Comparison of ENCODE assay signal across 15 cellular contexts in the genomic region with DNA sequence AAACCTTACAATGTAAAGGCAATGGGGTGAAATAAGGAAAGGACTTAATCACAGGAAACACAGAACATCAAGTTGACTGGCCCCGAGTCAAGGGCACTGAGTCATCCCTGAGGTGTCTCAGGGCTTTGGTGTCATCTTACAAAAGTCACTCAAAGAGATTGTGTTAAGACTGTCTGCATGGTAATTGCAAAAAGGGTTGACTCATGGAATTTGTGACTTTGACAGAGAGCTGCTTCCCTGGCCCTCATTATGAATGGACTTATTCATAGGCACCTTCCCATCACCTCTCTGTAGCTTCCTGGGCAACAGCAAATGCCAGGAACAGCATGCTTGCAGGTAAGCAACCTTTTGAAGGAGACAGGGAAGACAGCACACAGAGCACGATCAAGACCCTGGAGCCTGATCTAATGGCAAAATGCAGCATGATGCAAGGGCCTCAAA. TPM values are rescaled to one million over a fixed set of nuclear protein-coding genes. Genes with fewer than 3 reads are reported as not detected.
DNase-seq lines count a peak whose midpoint lies in the region; ATAC-seq, FAIRE-seq and TF ChIP-seq lines count a peak whose summit lies in the region.
"Had no signal": no experiment of that assay in that cellular context is flagged by ENCODE, and none has a peak within 500 bp of the region (broad histone marks: within the 10 kb centered on the region; RNA-seq: fewer than 3 reads in every experiment).

No MANE protein-coding gene starts in this region.

- no peak for TF ChIP-seq EP300 in suprapubic skin (IDR thresholded peaks at IDR 0.05)

- H3K9me3 ChIP-seq in breast epithelium (no peaks in the 10 kb centered on the region), fibroblast of lung (ENCODE audit: control insufficient read depth, insufficient read depth, low read depth, low read length) (no peaks in the 10 kb centered on the region), Caco-2 (no peaks in the 10 kb centered on the region), suprapubic skin (no peaks in the 10 kb centered on the region)
- H3K9me3 ChIP-seq: sigmoid colon had no signal

- H3K27ac Mint-ChIP-seq in MCF 10A (ENCODE audit: low read depth, unreplicated experiment) (peak overlapping the region; percentile 17), Caco-2 (ENCODE audit: unreplicated experiment) (no peak overlapping the region)
- H3K27ac Mint-ChIP-seq: activated CD8-positive, alpha-beta memory T cell treated with anti-CD3 and anti-CD28 coated beads, Interleukin-2, amount 10 ng/mL, durations not matched to agents 7 days and 5 days; stimulated activated memory B cell treated with anti-CD40 and anti-IgM and Interleukin-4, amounts not matched to agents 10 μg/mL and 1 μg/mL and 100 μg/mL, for 72 hours had no signal

- no peaks in the 10 kb centered on the region for H3K27me3 ChIP-seq in breast epithelium
- H3K27me3 ChIP-seq in fibroblast of lung (ENCODE audit: control insufficient read depth, insufficient read depth, low read length), result no peaks in the 10 kb centered on the region
- no peaks in the 10 kb centered on the region for H3K27me3 ChIP-seq in Caco-2 (replicated peaks; ENCODE audit: control insufficient read depth, insufficient read depth, low read length)
- no peaks in the 10 kb centered on the region for H3K27me3 ChIP-seq in suprapubic skin
- H3K27me3 ChIP-seq: sigmoid colon had no signal

- H3K4me2 ChIP-seq in fibroblast of lung (ENCODE audit: extremely low read depth, insufficient read depth, low read length), result no peak overlapping the region

- BruUV-seq in MCF 10A (replicated peaks; lab: Mats Ljungman, UMichigan) (no TSS peak), Caco-2 (replicated peaks; lab: Mats Ljungman, UMichigan) (no TSS peak)

- TF ChIP-seq CTCF in MCF 10A (IDR thresholded peaks at IDR 0.05; ENCODE audit: unreplicated experiment), result no peak
- TF ChIP-seq CTCF in breast epithelium (IDR thresholded peaks at IDR 0.05), result no peak
- TF ChIP-seq CTCF in fibroblast of lung (conservative IDR thresholded peaks at IDR 0.05 in 1 of 2, IDR thresholded peaks at IDR 0.05 in 1 of 2; ENCODE audit: low read depth in 1 of 2, low read length in 2 of 2), result no peak
- TF ChIP-seq CTCF in Caco-2 (IDR thresholded peaks at IDR 0.05; ENCODE audit: insufficient read depth in 1 of 2, low read depth in 1 of 2, low read length in 1 of 2, severe bottlenecking in 1 of 2, unreplicated experiment in 1 of 2), result no peak
- TF ChIP-seq CTCF in suprapubic skin (IDR thresholded peaks at IDR 0.05), result no peak

- peak; percentile 100 for DNase-seq in MCF 10A (ENCODE audit: unreplicated experiment)
- no peak for DNase-seq in breast epithelium (ENCODE audit: low spot score in 2 of 2)
- peak; percentile 92 for DNase-seq in RKO (ENCODE audit: low spot score)
- DNase-seq in fibroblast of lung (ENCODE audit: low read depth in 2 of 2), result peak; percentile 78 to 97
- DNase-seq in urothelium cell line (ENCODE audit: low spot score), result peak; percentile 83
- DNase-seq in Caco-2, result no peak
- no peak for DNase-seq in suprapubic skin (ENCODE audit: low spot score in 2 of 2)
- DNase-seq: activated CD8-positive, alpha-beta memory T cell treated with anti-CD3 and anti-CD28 coated beads, Interleukin-2, amount 10 ng/mL, durations not matched to agents 7 days and 5 days; cortex of kidney; KG1; left ventricle myocardium superior; sigmoid colon had no signal

- H3K27me3 Mint-ChIP-seq in MCF 10A (ENCODE audit: insufficient read depth, unreplicated experiment) (no peaks in the 10 kb centered on the region), Caco-2 (ENCODE audit: insufficient read depth, unreplicated experiment) (peaks cover 4% of the 10 kb centered on the region)
- H3K27me3 Mint-ChIP-seq: activated CD8-positive, alpha-beta memory T cell treated with anti-CD3 and anti-CD28 coated beads, Interleukin-2, amount 10 ng/mL, durations not matched to agents 7 days and 5 days; stimulated activated memory B cell treated with anti-CD40 and anti-IgM and Interleukin-4, amounts not matched to agents 10 μg/mL and 1 μg/mL and 100 μg/mL, for 72 hours had no signal

- TF ChIP-seq POLR2A in breast epithelium (IDR thresholded peaks at IDR 0.05) (no peak), suprapubic skin (IDR thresholded peaks at IDR 0.05) (no peak)

- H3K4me1 ChIP-seq in breast epithelium, result no peaks in the 10 kb centered on the region
- no peaks in the 10 kb centered on the region for H3K4me1 ChIP-seq in fibroblast of lung (ENCODE audit: control insufficient read depth, extremely low read depth, insufficient read depth, low read length)
- no peaks in the 10 kb centered on the region for H3K4me1 ChIP-seq in Caco-2
- peaks cover 4% of the 10 kb centered on the region for H3K4me1 ChIP-seq in suprapubic skin
- H3K4me1 ChIP-seq: sigmoid colon had no signal

- H3K36me3 Mint-ChIP-seq in MCF 10A (ENCODE audit: insufficient read depth, unreplicated experiment) (no peaks in the 10 kb centered on the region), Caco-2 (ENCODE audit: insufficient read depth, unreplicated experiment) (no peaks in the 10 kb centered on the region)
- H3K36me3 Mint-ChIP-seq: activated CD8-positive, alpha-beta memory T cell treated with anti-CD3 and anti-CD28 coated beads, Interleukin-2, amount 10 ng/mL, durations not matched to agents 7 days and 5 days; stimulated activated memory B cell treated with anti-CD40 and anti-IgM and Interleukin-4, amounts not matched to agents 10 μg/mL and 1 μg/mL and 100 μg/mL, for 72 hours had no signal

- peak; percentile 69 for FAIRE-seq in urothelium cell line (lab: Jason Lieb, UNC)

- CTCF ChIA-PET in MCF 10A (lab: Yijun Ruan, JAX), result interaction anchor here (0.6 to 11.2 kb wide), 12 partner anchors 10 to 1077 kb away, joined by 3 to 139 read pairs (median 4); no protein-coding TSS in a partner anchor
- CTCF ChIA-PET in Caco-2 (lab: Charles Lee), result no interaction called here

- H3K36me3 ChIP-seq in breast epithelium, result no peaks in the 10 kb centered on the region
- no peaks in the 10 kb centered on the region for H3K36me3 ChIP-seq in fibroblast of lung (ENCODE audit: control insufficient read depth, insufficient read depth, low read length)
- H3K36me3 ChIP-seq in Caco-2 (ENCODE audit: control insufficient read depth, insufficient read depth, low read length), result no peaks in the 10 kb centered on the region
- H3K36me3 ChIP-seq in suprapubic skin, result no peaks in the 10 kb centered on the region
- H3K36me3 ChIP-seq: sigmoid colon had no signal

- no peak overlapping the region for H3K9ac ChIP-seq in fibroblast of lung (ENCODE audit: insufficient read depth, low read length)

- intact Hi-C loops in MCF 10A (cut with micrococcal nuclease), result no loop called here
- intact Hi-C loops in breast epithelium (cut with DNase I; ENCODE audit: low total_unique reads), result no loop called here
- intact Hi-C loops in Caco-2 (cut with micrococcal nuclease; ENCODE audit: unreplicated experiment), result no loop called here

- H4K20me1 ChIP-seq in fibroblast of lung (ENCODE audit: control insufficient read depth, extremely low read depth, insufficient read depth, low read length), result no peaks in the 10 kb centered on the region

- H3K9me3 Mint-ChIP-seq in MCF 10A (ENCODE audit: unreplicated experiment) (no peaks in the 10 kb centered on the region), Caco-2 (ENCODE audit: unreplicated experiment) (no peaks in the 10 kb centered on the region)
- H3K9me3 Mint-ChIP-seq: stimulated activated memory B cell treated with anti-CD40 and anti-IgM and Interleukin-4, amounts not matched to agents 10 μg/mL and 1 μg/mL and 100 μg/mL, for 72 hours had no signal

- H3K4me1 Mint-ChIP-seq in MCF 10A (ENCODE audit: insufficient read depth, unreplicated experiment) (peaks cover 29% of the 10 kb centered on the region), Caco-2 (ENCODE audit: low read depth, unreplicated experiment) (no peaks in the 10 kb centered on the region)
- H3K4me1 Mint-ChIP-seq: activated CD8-positive, alpha-beta memory T cell treated with anti-CD3 and anti-CD28 coated beads, Interleukin-2, amount 10 ng/mL, durations not matched to agents 7 days and 5 days; stimulated activated memory B cell treated with anti-CD40 and anti-IgM and Interleukin-4, amounts not matched to agents 10 μg/mL and 1 μg/mL and 100 μg/mL, for 72 hours had no signal

- H3K27ac ChIP-seq in breast epithelium, result no peak overlapping the region
- H3K27ac ChIP-seq in fibroblast of lung (ENCODE audit: insufficient read depth, low read length), result no peak overlapping the region
- no peak overlapping the region for H3K27ac ChIP-seq in suprapubic skin
- H3K27ac ChIP-seq: C4-2B, sigmoid colon had no signal

- POLR2A ChIA-PET in MCF 10A (lab: Yijun Ruan, JAX), result interaction anchor here (0.6 to 1.8 kb wide), 7 partner anchors 10 to 733 kb away, joined by 3 to 8 read pairs (median 4); a partner anchor contains a TSS
- POLR2A ChIA-PET in Caco-2 (lab: Charles Lee), result no interaction called here

- no peak overlapping the region for H2AFZ ChIP-seq in fibroblast of lung (ENCODE audit: low read length)

- 46% methylated on average over 2 of the region's 2 CpGs for WGBS in suprapubic skin

- ATAC-seq in GM18511 (IDR thresholded peaks at IDR 0.05; ENCODE audit: unreplicated experiment), result no peak
- ATAC-seq: activated CD8-positive, alpha-beta memory T cell treated with anti-CD3 and anti-CD28 coated beads, Interleukin-2, amount 10 ng/mL, durations not matched to agents 7 days and 5 days; left ventricle myocardium superior; stimulated activated memory B cell treated with anti-CD40 and anti-IgM and Interleukin-4, amounts not matched to agents 10 μg/mL and 1 μg/mL and 100 μg/mL, for 72 hours had no signal

- H3K79me2 ChIP-seq in fibroblast of lung (ENCODE audit: control insufficient read depth, insufficient read depth, low read length), result no peaks in the 10 kb centered on the region

- H3K4me3 ChIP-seq in breast epithelium, result no peak overlapping the region
- no peak overlapping the region for H3K4me3 ChIP-seq in fibroblast of lung (replicated peaks in 1 of 4; ENCODE audit: control extremely low read depth in 1 of 4, insufficient read depth in 1 of 4, low read depth in 3 of 4, low read length in 4 of 4)
- H3K4me3 ChIP-seq in Caco-2 (ENCODE audit: low read depth, low read length), result no peak overlapping the region
- H3K4me3 ChIP-seq in suprapubic skin, result no peak overlapping the region
- H3K4me3 ChIP-seq: sigmoid colon had no signal

- H3K4me3 Mint-ChIP-seq in MCF 10A (ENCODE audit: unreplicated experiment) (no peak overlapping the region), Caco-2 (ENCODE audit: unreplicated experiment) (no peak overlapping the region)
- H3K4me3 Mint-ChIP-seq: activated CD8-positive, alpha-beta memory T cell treated with anti-CD3 and anti-CD28 coated beads, Interleukin-2, amount 10 ng/mL, durations not matched to agents 7 days and 5 days; stimulated activated memory B cell treated with anti-CD40 and anti-IgM and Interleukin-4, amounts not matched to agents 10 μg/mL and 1 μg/mL and 100 μg/mL, for 72 hours had no signal

RNA-seq across cellular contexts. Expression of a gene that starts 17.2 kb away (rescaled TPM):
- total RNA-seq in MCF 10A (2022), result not detected in 2 replicates
- total RNA-seq in breast epithelium, result not detected
- not detected in 2 replicates for total RNA-seq in fibroblast of lung
- polyA plus RNA-seq in fibroblast of lung, result not detected in 2 replicates
- polyA plus RNA-seq in fibroblast of lung (2012), result not detected in 2 replicates
- polyA minus RNA-seq in fibroblast of lung (ENCODE audit: low replicate concordance), result not detected in 2 replicates
- not detected in 2 replicates for total RNA-seq in Caco-2 (2022)
- total RNA-seq in suprapubic skin, result not detected
- total RNA-seq: activated CD8-positive, alpha-beta memory T cell treated with anti-CD3 and anti-CD28 coated beads, Interleukin-2, amount 10 ng/mL, durations not matched to agents 7 days and 5 days; left ventricle myocardium superior; sigmoid colon had no signal
- polyA plus RNA-seq: sigmoid colon had no signal

Comparison
In these comparisons a context has a peak if more than half of its experiments do, and no peak if none do; other contexts are left out.
1. DNase-seq: peak in MCF 10A (single experiment), RKO (single experiment), fibroblast of lung (2 of 2) and urothelium cell line (single experiment); none in breast epithelium (0 of 2), Caco-2 (0 of 2) and suprapubic skin (0 of 2).